Comparison of ENCODE assay signal across 7 cellular contexts in genomic region chr1:152047954-152048640, GRCh38. TPM values are rescaled to one million over a fixed set of nuclear protein-coding genes. Genes with fewer than 3 reads are reported as not detected.
DNase-seq lines count a peak whose midpoint lies in the region; ATAC-seq, FAIRE-seq and TF ChIP-seq lines count a peak whose summit lies in the region.

No MANE protein-coding gene starts in this region.

- H4K20me1 ChIP-seq in mammary epithelial cell (ENCODE audit: insufficient read depth, low read length) (no peaks in the 10 kb centered on the region), keratinocyte (ENCODE audit: control insufficient read depth, extremely low read depth, insufficient read depth, low read length) (no peaks in the 10 kb centered on the region)

- H3K9ac ChIP-seq in mammary epithelial cell (ENCODE audit: insufficient read depth, low read length) = peak overlapping the region; percentile 91
- peak overlapping the region; percentile 96 for H3K9ac ChIP-seq in keratinocyte (ENCODE audit: control insufficient read depth, extremely low read depth, insufficient read depth, low read length)

- H3K79me2 ChIP-seq in mammary epithelial cell (ENCODE audit: insufficient read depth, low read length) (no peaks in the 10 kb centered on the region), keratinocyte (ENCODE audit: control insufficient read depth, insufficient read depth, low read length) (no peaks in the 10 kb centered on the region)

- H3K27ac ChIP-seq in WERI-Rb-1 = no peak overlapping the region
- H3K27ac ChIP-seq in mammary epithelial cell (ENCODE audit: insufficient read depth, low read depth, low read length) = peak overlapping the region; percentile 98
- peak overlapping the region; percentile 100 for H3K27ac ChIP-seq in keratinocyte (ENCODE audit: control insufficient read depth, insufficient read depth, low read length)

- WGBS in mammary epithelial cell (ENCODE audit: low coverage, missing lambda C conversion rate) = 0% methylated on average over 8 of the region's 13 CpGs

- no peaks in the 10 kb centered on the region for H3K36me3 ChIP-seq in WERI-Rb-1
- no peaks in the 10 kb centered on the region for H3K36me3 ChIP-seq in mammary epithelial cell (ENCODE audit: insufficient read depth, low read length)
- no peaks in the 10 kb centered on the region for H3K36me3 ChIP-seq in keratinocyte (ENCODE audit: control insufficient read depth in 2 of 2, extremely low read depth in 1 of 2, insufficient read depth in 2 of 2, low read length in 2 of 2)

- peak; percentile 95 for FAIRE-seq in GM12891 (lab: Jason Lieb, UNC)
- FAIRE-seq in keratinocyte (lab: Jason Lieb, UNC) = peak; percentile 80

- no TSS peak for BruUV-seq in mammary epithelial cell (replicated peaks; lab: Mats Ljungman, UMichigan)

- peak overlapping the region; percentile 15 for H2AFZ ChIP-seq in mammary epithelial cell (ENCODE audit: low read depth, low read length)
- peak overlapping the region; percentile 59 for H2AFZ ChIP-seq in keratinocyte (ENCODE audit: control insufficient read depth, low read length)

- ATAC-seq in HG02571 (IDR thresholded peaks at IDR 0.05; ENCODE audit: unreplicated experiment) = peak; percentile 93

- H3K4me2 ChIP-seq in mammary epithelial cell (ENCODE audit: insufficient read depth, low read depth, low read length) = peak overlapping the region; percentile 82
- H3K4me2 ChIP-seq in keratinocyte (ENCODE audit: control insufficient read depth, extremely low read depth, insufficient read depth, low read depth, low read length) = peak overlapping the region; percentile 87

- peak; percentile 97 for TF ChIP-seq CTCF in WERI-Rb-1 (IDR thresholded peaks at IDR 0.05; ENCODE audit: low read depth, low read length)
- peak; percentile 27 to 46 for TF ChIP-seq CTCF in mammary epithelial cell (conservative IDR thresholded peaks at IDR 0.05 in 1 of 2, IDR thresholded peaks at IDR 0.05 in 1 of 2; ENCODE audit: extremely low read depth in 1 of 2, insufficient read depth in 1 of 2, low read depth in 1 of 2, low read length in 2 of 2)
- peak in 2 of 3 experiments; percentile 34 to 51 for TF ChIP-seq CTCF in keratinocyte (optimal IDR thresholded peaks at IDR 0.05 in 1 of 3, IDR thresholded peaks at IDR 0.05 in 1 of 3, conservative IDR thresholded peaks at IDR 0.05 in 1 of 3; ENCODE audit: extremely low read depth in 1 of 3, insufficient read depth in 2 of 3, low read length in 3 of 3)

- CTCF ChIA-PET in mammary epithelial cell (lab: Charles Lee; ENCODE audit: low non-redundant PET) = interaction anchor here (0.5 kb wide), 1 partner anchor 107 kb away, joined by 3 read pairs; no protein-coding TSS in a partner anchor

- no peaks in the 10 kb centered on the region for H3K9me1 ChIP-seq in keratinocyte (ENCODE audit: control insufficient read depth, extremely low read depth, insufficient read depth, low read length)

- H3K9me3 ChIP-seq in WERI-Rb-1 (ENCODE audit: severe bottlenecking) = peaks cover 7% of the 10 kb centered on the region
- no peaks in the 10 kb centered on the region for H3K9me3 ChIP-seq in mammary epithelial cell (replicated peaks; ENCODE audit: insufficient read depth, low read length)
- H3K9me3 ChIP-seq in keratinocyte (ENCODE audit: control insufficient read depth, low read depth, low read length) = no peaks in the 10 kb centered on the region

- H3K4me3 ChIP-seq in WERI-Rb-1 (ENCODE audit: low read depth, low read length) (peak overlapping the region; percentile 32), mammary epithelial cell (replicated peaks in 1 of 3; ENCODE audit: insufficient read depth in 1 of 3, low read depth in 2 of 3, low read length in 3 of 3) (peak overlapping the region in 2 of 3 experiments; percentile 25 to 37), keratinocyte (ENCODE audit: control insufficient read depth in 2 of 3, extremely low read depth in 1 of 3, insufficient read depth in 2 of 3, low read depth in 1 of 3, low read length in 3 of 3) (peak overlapping the region; percentile 20 to 58 (median 56))

- DNase-seq in GM12891 (ENCODE audit: insufficient read length, low spot score) = peak; percentile 61
- peak; percentile 96 for DNase-seq in NAMALWA (ENCODE audit: low spot score)
- peak; percentile 90 for DNase-seq in WERI-Rb-1
- DNase-seq in mammary epithelial cell = peak; percentile 99
- DNase-seq in keratinocyte (ENCODE audit: low read depth, low spot score) = peak; percentile 93
- peak; percentile 79 to 85 (median 82) for DNase-seq in stimulated activated CD4-positive, alpha-beta T cell treated with anti-CD3 and anti-CD28 coated beads, Interleukin-12 subunit alpha, Interleukin-12 subunit beta, amount 100 ng/mL, for 48 hours (ENCODE audit: low read depth in 2 of 3, low spot score in 1 of 3)

- H3K27me3 ChIP-seq in WERI-Rb-1 (ENCODE audit: insufficient read depth, low read depth, severe bottlenecking) (peaks cover 98% of the 10 kb centered on the region), mammary epithelial cell (ENCODE audit: insufficient read depth, low read length) (no peaks in the 10 kb centered on the region), keratinocyte (ENCODE audit: control insufficient read depth, extremely low read depth, insufficient read depth, low read length) (no peaks in the 10 kb centered on the region)

- peak; percentile 71; the same call in 1 of the 2 replicates for TF ChIP-seq POLR2A in GM12891 (IDR thresholded peaks at IDR 0.05; ENCODE audit: low read depth, low read length)

- intact Hi-C loops in mammary epithelial cell (cut with micrococcal nuclease) = loop anchor here (1.0 to 2.0 kb wide), 4 partner anchors 11 to 102 kb away; partner anchors contain the start of genes S100A10 and S100A11

- in situ Hi-C loops in mammary epithelial cell (cut with MboI; ENCODE audit: low sequenced_read_pairs in 2 of 2) = no loop called here

- dilution Hi-C loops in mammary epithelial cell (cut with HindIII; ENCODE audit: low sequenced_read_pairs) = loop anchor here (5.0 kb wide), 1 partner anchor 99 kb away; no protein-coding TSS in a partner anchor
- dilution Hi-C loops in keratinocyte (cut with MboI; ENCODE audit: extremely low pct_ligation_motif_present, low sequenced_read_pairs) = no loop called here

- H3K4me1 ChIP-seq in mammary epithelial cell (ENCODE audit: insufficient read depth, low read length) (peaks cover 74% of the 10 kb centered on the region), keratinocyte (ENCODE audit: control insufficient read depth, extremely low read depth, insufficient read depth, low read length) (peaks cover 61% of the 10 kb centered on the region)

TF ChIP-seq in GM12891, 5 proteins besides CTCF, POLR2A, EP300 and RAD21:
- peak; percentile 38; the same call in 1 of the 2 replicates for TF ChIP-seq POLR2AphosphoS5 (IDR thresholded peaks at IDR 0.05; ENCODE audit: low read depth, low read length)
- TF ChIP-seq TAF1 (IDR thresholded peaks at IDR 0.05; ENCODE audit: low read depth, low read length) = peak; percentile 10; the same call in 1 of the 2 replicates
- no peak for TF ChIP-seq PAX5 (IDR thresholded peaks at IDR 0.05; ENCODE audit: insufficient read depth, low read length, severe bottlenecking)
- TF ChIP-seq SPI1 (IDR thresholded peaks at IDR 0.05; ENCODE audit: low read depth, low read length) = peak; percentile 56
- peak; percentile 24; the same call in 1 of the 2 replicates for TF ChIP-seq POU2F2 (IDR thresholded peaks at IDR 0.05; ENCODE audit: low read depth, low read length)

RNA-seq across cellular contexts. Expression of gene S100A11, which starts 11.3 kb away (rescaled TPM):
- polyA plus RNA-seq in GM12891 (2012; ENCODE audit: low read depth, missing spikeins) = 49.0 TPM
- total RNA-seq in mammary epithelial cell = 1,000 to 10,000 TPM in 1 of 2 donors, 100 to 1,000 TPM in 1; 395 to 2,534 TPM
- polyA plus RNA-seq in mammary epithelial cell = 4,742 TPM
- polyA minus RNA-seq in mammary epithelial cell = 4,355 TPM
- 3,230 to 4,658 TPM (median 4,125 TPM) in 3 replicates for polyA plus RNA-seq in keratinocyte
- 385 TPM for polyA plus RNA-seq in keratinocyte (2011; ENCODE audit: low read depth)
- 5,163 and 5,922 TPM in 2 replicates for polyA plus RNA-seq in keratinocyte (2011; cell fraction: cytosol; rRNA removed)
- polyA plus RNA-seq in keratinocyte (2011; cell fraction: nucleus; rRNA removed) = 1,558 and 1,872 TPM in 2 replicates
- 4,957 and 5,664 TPM in 2 replicates for polyA plus RNA-seq in keratinocyte (2012; ENCODE audit: low replicate concordance)
- polyA minus RNA-seq in keratinocyte = 2,598 to 4,430 TPM (median 2,761 TPM) in 3 replicates
- polyA minus RNA-seq in keratinocyte (2011; cell fraction: cytosol; rRNA and poly(A)+ RNA removed) = 2,126 TPM
- 610 and 888 TPM in 2 replicates for polyA minus RNA-seq in keratinocyte (2011; cell fraction: nucleus; rRNA and poly(A)+ RNA removed)

RNA-seq across cellular contexts. Expression of gene TCHHL1, which starts 40.8 kb away (rescaled TPM):
- polyA plus RNA-seq in GM12891 (2012; ENCODE audit: low read depth, missing spikeins) = not detected
- not detected for total RNA-seq in mammary epithelial cell
- not detected for polyA plus RNA-seq in mammary epithelial cell
- not detected for polyA minus RNA-seq in mammary epithelial cell
- polyA plus RNA-seq in keratinocyte = 0.08 TPM in 1 of 3 replicates, not detected in the others
- 0.21 TPM for polyA plus RNA-seq in keratinocyte (2011; ENCODE audit: low read depth)
- 0.03 and 0.21 TPM in 2 replicates for polyA plus RNA-seq in keratinocyte (2011; cell fraction: cytosol; rRNA removed)
- polyA plus RNA-seq in keratinocyte (2011; cell fraction: nucleus; rRNA removed) = 0.05 and 0.34 TPM in 2 replicates
- polyA plus RNA-seq in keratinocyte (2012; ENCODE audit: low replicate concordance) = 0.06 and 0.10 TPM in 2 replicates
- polyA minus RNA-seq in keratinocyte = 0.16 TPM in 1 of 3 replicates, not detected in the others
- not detected for polyA minus RNA-seq in keratinocyte (2011; cell fraction: cytosol; rRNA and poly(A)+ RNA removed)
- 0.21 and 0.23 TPM in 2 replicates for polyA minus RNA-seq in keratinocyte (2011; cell fraction: nucleus; rRNA and poly(A)+ RNA removed)

RNA-seq across cellular contexts. Expression of gene S100A10, which starts 54.4 kb away (rescaled TPM):
- 0.64 TPM for polyA plus RNA-seq in GM12891 (2012; ENCODE audit: low read depth, missing spikeins)
- 1,000 to 10,000 TPM in 1 of 2 donors, 100 to 1,000 TPM in 1; 213 to 2,371 TPM for total RNA-seq in mammary epithelial cell
- polyA plus RNA-seq in mammary epithelial cell = 1,008 TPM
- 997 TPM for polyA minus RNA-seq in mammary epithelial cell
- polyA plus RNA-seq in keratinocyte = 762 to 1,688 TPM (median 1,061 TPM) in 3 replicates
- 7,825 TPM for polyA plus RNA-seq in keratinocyte (2011; ENCODE audit: low read depth)
- 1,426 and 2,466 TPM in 2 replicates for polyA plus RNA-seq in keratinocyte (2011; cell fraction: cytosol; rRNA removed)
- polyA plus RNA-seq in keratinocyte (2011; cell fraction: nucleus; rRNA removed) = 399 and 409 TPM in 2 replicates
- polyA plus RNA-seq in keratinocyte (2012; ENCODE audit: low replicate concordance) = 2,272 and 2,757 TPM in 2 replicates
- 156 to 769 TPM (median 744 TPM) in 3 replicates for polyA minus RNA-seq in keratinocyte
- 3,568 TPM for polyA minus RNA-seq in keratinocyte (2011; cell fraction: cytosol; rRNA and poly(A)+ RNA removed)
- polyA minus RNA-seq in keratinocyte (2011; cell fraction: nucleus; rRNA and poly(A)+ RNA removed) = 194 and 286 TPM in 2 replicates

Comparison
In these comparisons a context has a peak if more than half of its experiments do, and no peak if none do; other contexts are left out.
1. CTCF ChIP-seq: peak in every context shown above with its lines; median percentile 97 in WERI-Rb-1; 42 in keratinocyte; 36 in mammary epithelial cell.